In the genomic region with DNA sequence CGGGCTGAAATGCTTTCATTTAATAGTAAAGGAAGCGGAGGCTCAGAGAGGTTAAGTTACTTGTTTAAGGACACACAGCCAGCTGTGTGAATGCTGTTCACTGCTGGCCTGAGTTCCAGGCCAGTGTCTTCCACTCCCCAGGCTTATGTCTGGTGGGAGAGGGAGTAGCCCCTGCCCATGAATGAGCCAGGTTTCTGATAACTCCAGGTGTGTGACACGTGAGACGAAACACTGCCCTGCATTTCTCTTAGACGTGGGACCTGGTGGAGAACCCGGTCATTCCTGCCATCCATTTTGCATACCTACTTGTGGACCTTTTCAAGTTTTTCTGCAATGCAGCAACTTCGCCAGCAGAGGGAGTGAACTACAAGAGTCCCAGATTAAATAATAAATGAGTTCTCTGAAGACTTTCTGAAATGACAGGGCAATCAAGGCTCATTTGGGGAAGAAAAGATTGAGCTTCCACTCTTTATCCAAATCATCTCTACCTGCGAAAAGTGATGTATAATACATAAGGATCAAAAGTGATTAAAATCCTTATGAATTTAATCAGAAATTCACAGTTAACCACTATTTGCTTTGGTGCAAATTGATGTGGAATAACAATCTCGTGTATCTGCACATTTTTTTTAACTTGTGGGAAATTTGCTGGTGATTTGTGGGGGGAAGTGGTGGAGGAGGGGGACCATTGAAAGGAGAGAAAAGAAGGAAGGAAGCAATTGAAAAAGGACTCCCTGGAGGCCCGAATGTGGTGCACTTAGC, we compare ENCODE assay signal across 8 cellular contexts.
A peak's percentile ranks its signal among the peaks of the same experiment; 100 is the strongest.
DNase-seq lines count a peak whose midpoint lies in the region; ATAC-seq, FAIRE-seq and TF ChIP-seq lines count a peak whose summit lies in the region.

No MANE protein-coding gene starts in this region.

- no peaks in the 10 kb centered on the region for H3K4me1 ChIP-seq in right lobe of liver

- H3K9me3 ChIP-seq in right lobe of liver, result no peaks in the 10 kb centered on the region

- no peak for TF ChIP-seq POLR2A in right lobe of liver (IDR thresholded peaks at IDR 0.05)

- DNase-seq in GM06990 (ENCODE audit: extremely low read depth, insufficient read length), result no peak
- peak; percentile 68 for DNase-seq in NCI-H1105 (lab: John Stamatoyannopoulos, UW)
- peak; percentile 36 for DNase-seq in T-helper 2 cell treated with Interferon-gamma antibody and Interleukin-4, amounts not matched to agents 5 μg/mL and 100 μg/mL, for 36 hours (ENCODE audit: low spot score)
- no peak for DNase-seq in coronary artery (ENCODE audit: low spot score)
- no peak for DNase-seq in right lobe of liver
- peak; percentile 48 for DNase-seq in stimulated activated CD8-positive, alpha-beta memory T cell treated with anti-CD3 and anti-CD28 coated beads, Interleukin-4, amount 100 ng/mL, for 48 hours

- no peak overlapping the region for H3K27ac ChIP-seq in coronary artery
- H3K27ac ChIP-seq in right lobe of liver, result no peak overlapping the region

- H3K27me3 ChIP-seq in GM06990 (replicated peaks; ENCODE audit: control insufficient read depth, insufficient read depth, low read length) (0 out of 2 replicates have a peak, but pooled peaks cover 2% of the 10 kb centered on the region), right lobe of liver (no peaks in the 10 kb centered on the region)

- TF ChIP-seq CTCF in GM06990 (IDR thresholded peaks at IDR 0.05; ENCODE audit: insufficient read depth, low read length, poor library complexity, severe bottlenecking) (peak; percentile 85), coronary artery (IDR thresholded peaks at IDR 0.05) (peak; percentile 59), right lobe of liver (IDR thresholded peaks at IDR 0.05) (peak; percentile 69 to 77 (median 72))

- no peak overlapping the region for H3K4me3 Mint-ChIP-seq in T-helper 2 cell treated with Interferon-gamma antibody and Interleukin-4, amounts not matched to agents 5 μg/mL and 100 μg/mL, for 36 hours

- no peak overlapping the region for H3K4me3 ChIP-seq in GM06990 (replicated peaks; ENCODE audit: low read depth, low read length)
- no peak overlapping the region for H3K4me3 ChIP-seq in coronary artery
- no peak overlapping the region for H3K4me3 ChIP-seq in right lobe of liver

- ATAC-seq in right lobe of liver (peak; percentile 56 to 77 (median 66)), GM18858 (IDR thresholded peaks at IDR 0.05; ENCODE audit: unreplicated experiment) (no peak)

- no peak overlapping the region for H3K27ac Mint-ChIP-seq in T-helper 2 cell treated with Interferon-gamma antibody and Interleukin-4, amounts not matched to agents 5 μg/mL and 100 μg/mL, for 36 hours

- WGBS in right lobe of liver (ENCODE audit: insufficient coverage, low coverage, low lambda C conversion rate, missing lambda C conversion rate), result 20% methylated on average over 10 of the region's 10 CpGs

- intact Hi-C loops in right lobe of liver (cut with DNase I), result loop anchor here (5.0 to 10.0 kb wide), 2 partner anchors 171 to 714 kb away; no protein-coding TSS in a partner anchor

- H3K36me3 ChIP-seq in GM06990 (ENCODE audit: control insufficient read depth, insufficient read depth, low read length) (no peaks in the 10 kb centered on the region), right lobe of liver (no peaks in the 10 kb centered on the region)

- FAIRE-seq in A204.1 (lab: Jason Lieb, UNC), result peak; percentile 88

- no peaks in the 10 kb centered on the region for H3K9me3 Mint-ChIP-seq in T-helper 2 cell treated with Interferon-gamma antibody and Interleukin-4, amounts not matched to agents 5 μg/mL and 100 μg/mL, for 36 hours

- H3K27me3 Mint-ChIP-seq in T-helper 2 cell treated with Interferon-gamma antibody and Interleukin-4, amounts not matched to agents 5 μg/mL and 100 μg/mL, for 36 hours (ENCODE audit: low read depth), result peaks cover 4% of the 10 kb centered on the region

- H3K36me3 Mint-ChIP-seq in T-helper 2 cell treated with Interferon-gamma antibody and Interleukin-4, amounts not matched to agents 5 μg/mL and 100 μg/mL, for 36 hours (ENCODE audit: low read depth), result no peaks in the 10 kb centered on the region

- H3K4me1 Mint-ChIP-seq in T-helper 2 cell treated with Interferon-gamma antibody and Interleukin-4, amounts not matched to agents 5 μg/mL and 100 μg/mL, for 36 hours (ENCODE audit: low read depth), result no peaks in the 10 kb centered on the region

Comparison
In these comparisons a context has a peak if more than half of its experiments do, and no peak if none do; other contexts are left out.
1. DNase-seq: peak in NCI-H1105 (single experiment), T-helper 2 cell treated with Interferon-gamma antibody and Interleukin-4, amounts not matched to agents 5 μg/mL and 100 μg/mL, for 36 hours (single experiment) and stimulated activated CD8-positive, alpha-beta memory T cell treated with anti-CD3 and anti-CD28 coated beads, Interleukin-4, amount 100 ng/mL, for 48 hours (single experiment); none in GM06990 (single experiment), coronary artery (single experiment) and right lobe of liver (0 of 3).
2. Peak in every context shown above with its lines, with median percentiles within 50 percentile points of each other: CTCF ChIP-seq.